In genomic region chr6:36546664-36546957, GRCh38 we compare ENCODE assay signal across 8 cellular contexts. TPM values are rescaled to one million over a fixed set of nuclear protein-coding genes. Genes with fewer than 3 reads are reported as not detected.
DNase-seq lines count a peak whose midpoint lies in the region; ATAC-seq and TF ChIP-seq lines count a peak whose summit lies in the region.

No MANE protein-coding gene starts in this region.

- H3K9me2 ChIP-seq in SU-DHL-6 (replicated peaks; ENCODE audit: insufficient read depth, low read length) = no peaks in the 10 kb centered on the region

- H3K9me3 ChIP-seq in SU-DHL-6 (ENCODE audit: insufficient read depth, low read length) = no peaks in the 10 kb centered on the region

- H3K4me2 ChIP-seq in SU-DHL-6 (ENCODE audit: low read depth, low read length, poor library complexity, severe bottlenecking) = peak overlapping the region; percentile 76

- peak; percentile 4 for ATAC-seq in GM21825 (IDR thresholded peaks at IDR 0.05; ENCODE audit: unreplicated experiment)
- ATAC-seq in foreskin keratinocyte = no peak
- no peak for ATAC-seq in HG03354 (IDR thresholded peaks at IDR 0.05; ENCODE audit: poor library complexity, severe bottlenecking, unreplicated experiment)

- H3K9ac ChIP-seq in SU-DHL-6 (ENCODE audit: low read length) (peak overlapping the region; percentile 80), rectal smooth muscle tissue (ENCODE audit: low read length) (peak overlapping the region; percentile 91)

- H3K79me2 ChIP-seq in SU-DHL-6 (ENCODE audit: insufficient read depth, low read length) = peaks cover 56% of the 10 kb centered on the region

- H2AFZ ChIP-seq in SU-DHL-6 (ENCODE audit: low read depth, low read length, severe bottlenecking) = peak overlapping the region; percentile 60

- DNase-seq in foreskin keratinocyte (peak in 1 of 2 donors; percentile 25), DMS 273 (lab: John Stamatoyannopoulos, UW; ENCODE audit: unreplicated experiment) (no peak), Kasumi-1 (lab: John Stamatoyannopoulos, UW) (no peak)
- DNase-seq in activated CD4-positive, CD25-positive, alpha-beta regulatory T cell treated with anti-CD3 and anti-CD28 coated beads, Interleukin-2, amount 50 U/mL, for 72 hours = no peak

- peak overlapping the region; percentile 66 for H3K27ac ChIP-seq in SU-DHL-6 (ENCODE audit: low read depth, low read length)
- peak overlapping the region; percentile 69 for H3K27ac ChIP-seq in foreskin keratinocyte
- H3K27ac ChIP-seq in rectal smooth muscle tissue (ENCODE audit: low read depth, low read length) = peak overlapping the region; percentile 98

- H4K20me1 ChIP-seq in SU-DHL-6 (ENCODE audit: low read depth, low read length) = 0 out of 2 replicates have a peak, but pooled peaks cover 7% of the 10 kb centered on the region

- H3K36me3 ChIP-seq in SU-DHL-6 (ENCODE audit: low read length) = 0 out of 2 replicates have a peak, but pooled peaks cover 4% of the 10 kb centered on the region
- H3K36me3 ChIP-seq in rectal smooth muscle tissue (ENCODE audit: control insufficient read depth, insufficient read depth, low read length) = no peaks in the 10 kb centered on the region

- H3K4me3 ChIP-seq in SU-DHL-6 (ENCODE audit: insufficient read depth, low read length, poor library complexity, severe bottlenecking) = peak overlapping the region; percentile 87
- H3K4me3 ChIP-seq in rectal smooth muscle tissue (ENCODE audit: low read length) = peak overlapping the region; percentile 93

- H3F3A ChIP-seq in SU-DHL-6 (ENCODE audit: insufficient read depth) = peaks cover 16% of the 10 kb centered on the region; the same call in 1 of the 2 replicates

- H3K27me3 ChIP-seq in SU-DHL-6 (ENCODE audit: low read length) = no peaks in the 10 kb centered on the region
- no peaks in the 10 kb centered on the region for H3K27me3 ChIP-seq in foreskin keratinocyte
- no peaks in the 10 kb centered on the region for H3K27me3 ChIP-seq in rectal smooth muscle tissue (ENCODE audit: control insufficient read depth, insufficient read depth, low read length)

- TF ChIP-seq CTCF in SU-DHL-6 (IDR thresholded peaks at IDR 0.05; ENCODE audit: insufficient read depth, low read length, poor library complexity, severe bottlenecking) (no peak), foreskin keratinocyte (conservative IDR thresholded peaks at IDR 0.05) (no peak)

- H3K4me1 ChIP-seq in foreskin keratinocyte (peaks cover 9% of the 10 kb centered on the region), rectal smooth muscle tissue (ENCODE audit: control insufficient read depth, insufficient read depth, low read length) (peaks cover 5% of the 10 kb centered on the region)

RNA-seq across cellular contexts. Expression of gene STK38, which starts 0.7 kb away (rescaled TPM):
- 28.2 and 29.0 TPM in 2 replicates for total RNA-seq in foreskin keratinocyte
- 13.1 and 15.3 TPM in 2 replicates for polyA plus RNA-seq in foreskin keratinocyte

RNA-seq across cellular contexts. Expression of gene SRSF3, which starts 47.6 kb away (rescaled TPM):
- 356 and 421 TPM in 2 replicates for total RNA-seq in foreskin keratinocyte
- 387 and 470 TPM in 2 replicates for polyA plus RNA-seq in foreskin keratinocyte
